In the genomic region with DNA sequence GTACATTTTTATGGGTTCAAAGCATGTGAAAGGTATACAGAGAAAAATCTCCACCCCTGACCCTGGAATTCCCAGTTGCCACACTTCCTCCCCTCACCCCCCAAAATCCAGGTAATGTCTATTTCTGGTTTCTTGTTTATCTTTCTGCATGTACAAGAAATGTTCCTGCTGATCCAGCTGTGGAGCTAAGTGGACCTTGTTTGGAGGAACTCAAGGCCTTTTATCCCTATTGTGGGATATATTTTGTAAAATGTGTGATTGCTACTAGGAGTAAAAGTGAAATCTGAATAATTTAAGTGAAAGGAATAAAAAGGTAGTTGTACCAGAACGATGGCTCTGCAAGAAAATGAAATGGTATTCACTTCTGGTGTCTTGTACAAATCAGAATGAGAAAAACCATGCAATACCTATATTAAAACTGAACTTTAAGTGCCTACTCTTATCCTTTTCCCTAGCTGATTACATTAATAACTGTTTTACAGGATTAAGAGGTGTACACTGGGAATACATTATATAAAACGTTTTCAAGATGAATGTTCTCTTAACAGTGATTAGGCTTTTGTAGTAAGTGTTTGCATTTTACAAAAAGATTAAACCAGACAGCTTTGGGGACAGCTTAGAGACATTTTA, we compare ENCODE assay signal across 9 cellular contexts. TPM values are rescaled to one million over a fixed set of nuclear protein-coding genes. Genes with fewer than 3 reads are reported as not detected.
DNase-seq lines count a peak whose midpoint lies in the region; ATAC-seq, FAIRE-seq and TF ChIP-seq lines count a peak whose summit lies in the region.
"Had no signal": no experiment of that assay in that cellular context is flagged by ENCODE, and none has a peak within 500 bp of the region (broad histone marks: within the 10 kb centered on the region; RNA-seq: fewer than 3 reads in every experiment).

No MANE protein-coding gene starts in this region.

- 20% methylated on average over 2 of the region's 2 CpGs for WGBS in HepG2 (ENCODE audit: low lambda C conversion rate)
- WGBS in thyroid gland, 2 donors = 14% methylated on average over 2 of the region's 2 CpGs

- H3K27ac Mint-ChIP-seq in activated T-cell treated with anti-CD3 and anti-CD28 coated beads, Interleukin-2, amount 50 U/mL, for 72 hours = peak overlapping the region; percentile 14
- peak overlapping the region; percentile 36 for H3K27ac Mint-ChIP-seq in activated naive CD8-positive, alpha-beta T cell treated with anti-CD3 and anti-CD28 coated beads for 36 hours

- TF ChIP-seq EP300 in HepG2 (IDR thresholded peaks at IDR 0.05; ENCODE audit: low read depth in 2 of 2, low read length in 2 of 2) (no peak), HepG2 (CRISPR knock-in tag; IDR thresholded peaks at IDR 0.05; ENCODE audit: borderline replicate concordance) (no peak)

- CTCF ChIA-PET in HepG2 (lab: Yijun Ruan, JAX; ENCODE audit: low intra/inter-chr PET ratio, low total read pairs) = no interaction called here

- DNase-seq in activated T-cell treated with anti-CD3 and anti-CD28 coated beads, Interleukin-2, amount 50 U/mL, for 72 hours = no peak
- no peak for DNase-seq in activated T-cell treated with anti-CD3 and anti-CD28 coated beads, Interleukin-2, amount 50 U/mL, for 1 hour
- DNase-seq in activated naive CD8-positive, alpha-beta T cell treated with anti-CD3 and anti-CD28 coated beads for 36 hours = no peak
- peak; percentile 44 for DNase-seq in HepG2 (ENCODE audit: low spot score)
- DNase-seq in thyroid gland = no peak
- no peak for DNase-seq in nucleus accumbens (lab: John Stamatoyannopoulos, UW)

- H3K9ac ChIP-seq in HepG2 (ENCODE audit: insufficient read depth, low read depth, low read length) = peak overlapping the region; percentile 91

- H3K27me3 ChIP-seq in HepG2 (ENCODE audit: control insufficient read depth in 1 of 2, insufficient read depth in 2 of 2, low read length in 2 of 2) = no peaks in the 10 kb centered on the region; a peak in 2 of 5 replicates
- no peaks in the 10 kb centered on the region for H3K27me3 ChIP-seq in thyroid gland
- H3K27me3 ChIP-seq: SJSA1 had no signal

- H2AFZ ChIP-seq in HepG2 (ENCODE audit: low read length) = no peak overlapping the region

- H3K4me3 ChIP-seq in HepG2 (replicated peaks in 1 of 3; ENCODE audit: insufficient read depth in 1 of 3, low read depth in 2 of 3, low read length in 3 of 3) = peak overlapping the region; percentile 83 to 98 (median 98); a peak in 5 of 6 replicates
- peak overlapping the region in 1 of 3 donors; percentile 68 for H3K4me3 ChIP-seq in thyroid gland (replicated peaks in 1 of 3)

- H3K36me3 ChIP-seq in HepG2 (replicated peaks in 1 of 2; ENCODE audit: control insufficient read depth in 1 of 2, insufficient read depth in 2 of 2, low read length in 2 of 2) (no peaks in the 10 kb centered on the region), thyroid gland (no peaks in the 10 kb centered on the region)

- POLR2A ChIA-PET in HepG2 (lab: Yijun Ruan, JAX) = interaction anchor here (0.6 to 10.4 kb wide), 8 partner anchors 9 to 125 kb away, joined by 3 to 208 read pairs (median 8); a partner anchor contains a TSS

- no peaks in the 10 kb centered on the region for H3K9me3 ChIP-seq in HepG2 (ENCODE audit: low read length)
- H3K9me3 ChIP-seq in thyroid gland = no peaks in the 10 kb centered on the region
- H3K9me3 ChIP-seq: SJSA1 had no signal

- FAIRE-seq in HepG2 (lab: Jason Lieb, UNC) = no peak

- H3K4me3 Mint-ChIP-seq in activated T-cell treated with anti-CD3 and anti-CD28 coated beads, Interleukin-2, amount 50 U/mL, for 72 hours = peak overlapping the region; percentile 92 to 99
- peak overlapping the region; percentile 77 for H3K4me3 Mint-ChIP-seq in activated naive CD8-positive, alpha-beta T cell treated with anti-CD3 and anti-CD28 coated beads for 36 hours

- peak overlapping the region; percentile 99 for H3K27ac ChIP-seq in HepG2 (ENCODE audit: extremely low read length, insufficient read depth, low read length)
- peak overlapping the region; percentile 88 to 97 (median 97) for H3K27ac ChIP-seq in thyroid gland

- H3K4me1 ChIP-seq in HepG2 (ENCODE audit: insufficient read depth, low read length) (peaks cover 37% of the 10 kb centered on the region), thyroid gland (peaks cover 36 to 44% of the 10 kb centered on the region in 2 donors)

- BruUV-seq in HepG2 (replicated peaks; lab: Mats Ljungman, UMichigan) = no TSS peak

- no peaks in the 10 kb centered on the region for H4K20me1 ChIP-seq in HepG2 (ENCODE audit: insufficient read depth, low read length)

- peaks cover 59% of the 10 kb centered on the region for H3K4me1 Mint-ChIP-seq in activated T-cell treated with anti-CD3 and anti-CD28 coated beads, Interleukin-2, amount 50 U/mL, for 72 hours (ENCODE audit: low read depth)
- H3K4me1 Mint-ChIP-seq in activated naive CD8-positive, alpha-beta T cell treated with anti-CD3 and anti-CD28 coated beads for 36 hours = peaks cover 50% of the 10 kb centered on the region

- intact Hi-C loops in HepG2 (cut with micrococcal nuclease; ENCODE audit: unreplicated experiment) = no loop called here
- intact Hi-C loops in thyroid gland (cut with DNase I) = no loop called here

- H3K9me3 Mint-ChIP-seq in activated T-cell treated with anti-CD3 and anti-CD28 coated beads, Interleukin-2, amount 50 U/mL, for 72 hours = no peaks in the 10 kb centered on the region
- H3K9me3 Mint-ChIP-seq in activated naive CD8-positive, alpha-beta T cell treated with anti-CD3 and anti-CD28 coated beads for 36 hours = no peaks in the 10 kb centered on the region

- TF ChIP-seq RAD21 in HepG2 (CRISPR knock-in tag; IDR thresholded peaks at IDR 0.05) = no peak

- peak overlapping the region; percentile 95 for H3K4me2 ChIP-seq in HepG2 (ENCODE audit: low read depth, low read length)

- in situ Hi-C loops in HepG2 (cut with HindIII; ENCODE audit: extremely low pct_ligation_motif_present, low pct_unique_long_range_greater_than_20kb) = no loop called here

- peaks cover 83% of the 10 kb centered on the region for H3K79me2 ChIP-seq in HepG2 (ENCODE audit: insufficient read depth, low read length)

- no peak for ATAC-seq in activated T-cell treated with anti-CD3 and anti-CD28 coated beads, Interleukin-2, amount 50 U/mL, for 72 hours (replicated peaks in 1 of 2)
- no peak for ATAC-seq in HepG2
- no peak for ATAC-seq in GM21515 (IDR thresholded peaks at IDR 0.05; ENCODE audit: unreplicated experiment)
- no peak for ATAC-seq in GM18520 (IDR thresholded peaks at IDR 0.05; ENCODE audit: unreplicated experiment)

- TF ChIP-seq CTCF in HepG2 (CRISPR knock-in tag; IDR thresholded peaks at IDR 0.05) (no peak), thyroid gland (IDR thresholded peaks at IDR 0.05) (no peak)

- TF ChIP-seq POLR2A in HepG2 (IDR thresholded peaks at IDR 0.05; ENCODE audit: insufficient read depth in 1 of 2, low read depth in 2 of 2, low read length in 2 of 2) (no peak), thyroid gland (IDR thresholded peaks at IDR 0.05) (no peak)

- H3K27me3 Mint-ChIP-seq in activated T-cell treated with anti-CD3 and anti-CD28 coated beads, Interleukin-2, amount 50 U/mL, for 72 hours (ENCODE audit: low read depth) = no peaks in the 10 kb centered on the region
- H3K27me3 Mint-ChIP-seq in activated naive CD8-positive, alpha-beta T cell treated with anti-CD3 and anti-CD28 coated beads for 36 hours = no peaks in the 10 kb centered on the region

- peaks cover 4 to 7% of the 10 kb centered on the region in 2 donors for H3K36me3 Mint-ChIP-seq in activated T-cell treated with anti-CD3 and anti-CD28 coated beads, Interleukin-2, amount 50 U/mL, for 72 hours (ENCODE audit: insufficient read depth in 2 of 2)
- H3K36me3 Mint-ChIP-seq in activated naive CD8-positive, alpha-beta T cell treated with anti-CD3 and anti-CD28 coated beads for 36 hours = peaks cover 18% of the 10 kb centered on the region

RNA-seq across cellular contexts. Expression of a gene that starts 3.1 kb away (rescaled TPM):
- total RNA-seq in activated T-cell treated with anti-CD3 and anti-CD28 coated beads, Interleukin-2, amount 50 U/mL, for 72 hours = 10 to 100 TPM; 53.5 to 56.9 TPM
- total RNA-seq in activated naive CD8-positive, alpha-beta T cell treated with anti-CD3 and anti-CD28 coated beads for 36 hours = 10 to 100 TPM; 49.3 to 51.9 TPM
- total RNA-seq in HepG2 (2016; rRNA removed; fragmentation: Illumina TruSeq; extraction: Trizol) (14.0 and 25.1 TPM in 2 replicates), thyroid gland (10 to 100 TPM; 40.7 to 97.0 (median 57.3) TPM)
- 7.7 and 8.8 TPM in 2 replicates for total RNA-seq in HepG2 (2016; cell fraction: cytosol; rRNA removed; fragmentation: Illumina TruSeq; extraction: Trizol; ENCODE audit: low read depth)
- 10.1 and 21.7 TPM in 2 replicates for total RNA-seq in HepG2 (2016; cell fraction: insoluble cytoplasmic fraction; rRNA removed; fragmentation: Illumina TruSeq; extraction: Trizol)
- 9.3 and 12.9 TPM in 2 replicates for total RNA-seq in HepG2 (2016; cell fraction: membrane; rRNA removed; fragmentation: Illumina TruSeq; extraction: Trizol)
- 49.3 and 56.0 TPM in 2 replicates for total RNA-seq in HepG2 (2016; cell fraction: nucleus; rRNA removed; fragmentation: Illumina TruSeq; extraction: Trizol)
- 4.8 and 5.0 TPM in 2 replicates for polyA plus RNA-seq in HepG2 (2011; rRNA removed)
- polyA plus RNA-seq in HepG2 (2011; cell fraction: cytosol; rRNA removed) = 2.8 and 3.3 TPM in 2 replicates
- polyA plus RNA-seq in HepG2 (2011; cell fraction: nucleus; rRNA removed) = 18.8 and 20.8 TPM in 2 replicates
- 21.6 and 23.5 TPM in 2 replicates for polyA plus RNA-seq in HepG2 (2012)
- polyA plus RNA-seq in HepG2 (2016; cell fraction: cytosol; fragmentation: Illumina TruSeq; extraction: Trizol; ENCODE audit: low read depth) = 0.96 and 1.2 TPM in 2 replicates
- polyA plus RNA-seq in HepG2 (2016; cell fraction: insoluble cytoplasmic fraction; fragmentation: Illumina TruSeq; extraction: Trizol; ENCODE audit: low read depth) = 8.1 and 13.9 TPM in 2 replicates
- 2.4 and 4.4 TPM in 2 replicates for polyA plus RNA-seq in HepG2 (2016; cell fraction: membrane; fragmentation: Illumina TruSeq; extraction: Trizol; ENCODE audit: low read depth)
- polyA plus RNA-seq in HepG2 (2016; cell fraction: nucleus; fragmentation: Illumina TruSeq; extraction: Trizol; ENCODE audit: insufficient read depth, low read depth) = 82.7 and 94.7 TPM in 2 replicates
- polyA minus RNA-seq in HepG2 (2011; rRNA and poly(A)+ RNA removed; ENCODE audit: low replicate concordance) = 26.2 and 39.1 TPM in 2 replicates
- 16.2 and 25.1 TPM in 2 replicates for polyA minus RNA-seq in HepG2 (2011; cell fraction: cytosol; rRNA and poly(A)+ RNA removed)
- polyA minus RNA-seq in HepG2 (2011; cell fraction: nucleus; rRNA and poly(A)+ RNA removed) = 33.1 and 35.3 TPM in 2 replicates

RNA-seq across cellular contexts. Expression of a gene that starts 43.1 kb away (rescaled TPM):
- 1 to 10 TPM; 2.2 to 2.9 TPM for total RNA-seq in activated T-cell treated with anti-CD3 and anti-CD28 coated beads, Interleukin-2, amount 50 U/mL, for 72 hours
- 1 to 10 TPM; 1.9 to 2.0 TPM for total RNA-seq in activated naive CD8-positive, alpha-beta T cell treated with anti-CD3 and anti-CD28 coated beads for 36 hours
- total RNA-seq in HepG2 (2016; rRNA removed; fragmentation: Illumina TruSeq; extraction: Trizol) = 2.3 and 4.0 TPM in 2 replicates
- 1.3 and 1.6 TPM in 2 replicates for total RNA-seq in HepG2 (2016; cell fraction: cytosol; rRNA removed; fragmentation: Illumina TruSeq; extraction: Trizol; ENCODE audit: low read depth)
- total RNA-seq in HepG2 (2016; cell fraction: insoluble cytoplasmic fraction; rRNA removed; fragmentation: Illumina TruSeq; extraction: Trizol) = 2.3 and 4.1 TPM in 2 replicates
- 3.6 and 3.8 TPM in 2 replicates for total RNA-seq in HepG2 (2016; cell fraction: membrane; rRNA removed; fragmentation: Illumina TruSeq; extraction: Trizol)
- 0.72 and 0.87 TPM in 2 replicates for total RNA-seq in HepG2 (2016; cell fraction: nucleus; rRNA removed; fragmentation: Illumina TruSeq; extraction: Trizol)
- 1.4 and 1.8 TPM in 2 replicates for polyA plus RNA-seq in HepG2 (2011; rRNA removed)
- polyA plus RNA-seq in HepG2 (2011; cell fraction: cytosol; rRNA removed) = 1.3 and 2.6 TPM in 2 replicates
- 0.59 and 1.3 TPM in 2 replicates for polyA plus RNA-seq in HepG2 (2011; cell fraction: nucleus; rRNA removed)
- 4.4 and 15.0 TPM in 2 replicates for polyA plus RNA-seq in HepG2 (2012)
- 3.5 and 3.9 TPM in 2 replicates for polyA plus RNA-seq in HepG2 (2016; cell fraction: cytosol; fragmentation: Illumina TruSeq; extraction: Trizol; ENCODE audit: low read depth)
- polyA plus RNA-seq in HepG2 (2016; cell fraction: insoluble cytoplasmic fraction; fragmentation: Illumina TruSeq; extraction: Trizol; ENCODE audit: low read depth) = 6.0 and 6.8 TPM in 2 replicates
- 4.5 and 5.2 TPM in 2 replicates for polyA plus RNA-seq in HepG2 (2016; cell fraction: membrane; fragmentation: Illumina TruSeq; extraction: Trizol; ENCODE audit: low read depth)
- 1.8 and 2.2 TPM in 2 replicates for polyA plus RNA-seq in HepG2 (2016; cell fraction: nucleus; fragmentation: Illumina TruSeq; extraction: Trizol; ENCODE audit: insufficient read depth, low read depth)
- 1.2 TPM in 1 of 2 replicates, not detected in the other for polyA minus RNA-seq in HepG2 (2011; rRNA and poly(A)+ RNA removed; ENCODE audit: low replicate concordance)
- polyA minus RNA-seq in HepG2 (2011; cell fraction: cytosol; rRNA and poly(A)+ RNA removed) = 2.5 and 2.8 TPM in 2 replicates
- polyA minus RNA-seq in HepG2 (2011; cell fraction: nucleus; rRNA and poly(A)+ RNA removed) = 0.64 and 0.87 TPM in 2 replicates
- total RNA-seq in thyroid gland = 1 to 10 TPM in 2 of 4 donors, under 1 TPM in 2; 0.81 to 1.3 (median 1.00) TPM
